In genomic region chr6:52304917-52305316, GRCh38 we compare ENCODE assay signal across 8 cellular contexts. TPM values are rescaled to one million over a fixed set of nuclear protein-coding genes. Genes with fewer than 3 reads are reported as not detected.
DNase-seq lines count a peak whose midpoint lies in the region; ATAC-seq, FAIRE-seq and TF ChIP-seq lines count a peak whose summit lies in the region.

No MANE protein-coding gene starts in this region.

- H3K4me3 Mint-ChIP-seq in activated T-cell treated with anti-CD3 and anti-CD28 coated beads, Interleukin-2, amount 50 U/mL, for 4 hours: peak overlapping the region; percentile 29
- peak overlapping the region; percentile 72 for H3K4me3 Mint-ChIP-seq in activated naive CD8-positive, alpha-beta T cell

- 82% methylated on average over 2 of the region's 2 CpGs for WGBS in HepG2 (ENCODE audit: low lambda C conversion rate)
- 4% methylated on average over 2 of the region's 2 CpGs for WGBS in aorta, 2 donors

- peak overlapping the region; percentile 91 for H3K27ac Mint-ChIP-seq in activated naive CD8-positive, alpha-beta T cell

- no peak for TF ChIP-seq EP300 in HepG2 (IDR thresholded peaks at IDR 0.05; ENCODE audit: low read depth in 2 of 2, low read length in 2 of 2)
- no peak for TF ChIP-seq EP300 in HepG2 (CRISPR knock-in tag; IDR thresholded peaks at IDR 0.05; ENCODE audit: borderline replicate concordance)

- peaks cover 74% of the 10 kb centered on the region for H3K4me1 Mint-ChIP-seq in activated T-cell treated with anti-CD3 and anti-CD28 coated beads, Interleukin-2, amount 50 U/mL, for 4 hours (ENCODE audit: low read depth)
- H3K4me1 Mint-ChIP-seq in activated naive CD8-positive, alpha-beta T cell (ENCODE audit: low read depth): peaks cover 68% of the 10 kb centered on the region

- H3K27me3 Mint-ChIP-seq in activated T-cell treated with anti-CD3 and anti-CD28 coated beads, Interleukin-2, amount 50 U/mL, for 4 hours (ENCODE audit: low read depth): no peaks in the 10 kb centered on the region
- no peaks in the 10 kb centered on the region for H3K27me3 Mint-ChIP-seq in activated naive CD8-positive, alpha-beta T cell

- H3K36me3 ChIP-seq in HepG2 (replicated peaks in 1 of 2; ENCODE audit: control insufficient read depth in 1 of 2, insufficient read depth in 2 of 2, low read length in 2 of 2) (no peaks in the 10 kb centered on the region), aorta (ENCODE audit: control insufficient read depth in 1 of 2, insufficient read depth in 2 of 2, low read length in 1 of 2) (no peaks in the 10 kb centered on the region)

- H3K79me2 ChIP-seq in HepG2 (ENCODE audit: insufficient read depth, low read length): no peaks in the 10 kb centered on the region

- H3K27me3 ChIP-seq in HepG2 (ENCODE audit: control insufficient read depth in 1 of 2, insufficient read depth in 2 of 2, low read length in 2 of 2) (no peaks in the 10 kb centered on the region), aorta (ENCODE audit: control insufficient read depth in 1 of 2, insufficient read depth in 2 of 2, low read length in 1 of 2) (no peaks in the 10 kb centered on the region)

- CTCF ChIA-PET in HepG2 (lab: Yijun Ruan, JAX; ENCODE audit: low intra/inter-chr PET ratio, low total read pairs): no interaction called here

- peak overlapping the region; percentile 1 for H2AFZ ChIP-seq in HepG2 (ENCODE audit: low read length)

- TF ChIP-seq RAD21 in HepG2 (CRISPR knock-in tag; IDR thresholded peaks at IDR 0.05): no peak

- H3K4me2 ChIP-seq in HepG2 (ENCODE audit: low read depth, low read length): no peak overlapping the region

- H3K4me1 ChIP-seq in HepG2 (ENCODE audit: insufficient read depth, low read length): peaks cover 72% of the 10 kb centered on the region
- no peaks in the 10 kb centered on the region for H3K4me1 ChIP-seq in aorta (ENCODE audit: control insufficient read depth in 1 of 2, insufficient read depth in 2 of 2, low read length in 2 of 2)

- no peak for TF ChIP-seq CTCF in HepG2 (CRISPR knock-in tag; IDR thresholded peaks at IDR 0.05)

- H3K9me3 Mint-ChIP-seq in activated T-cell treated with anti-CD3 and anti-CD28 coated beads, Interleukin-2, amount 50 U/mL, for 4 hours: peaks cover under 1% of the 10 kb centered on the region
- H3K9me3 Mint-ChIP-seq in activated naive CD8-positive, alpha-beta T cell (ENCODE audit: low read depth): peaks cover 5% of the 10 kb centered on the region

- no peaks in the 10 kb centered on the region for H4K20me1 ChIP-seq in HepG2 (ENCODE audit: insufficient read depth, low read length)

- H3K27ac ChIP-seq in HepG2 (ENCODE audit: extremely low read length, insufficient read depth, low read length) (peak overlapping the region; percentile 82), aorta (ENCODE audit: low read depth in 1 of 2, low read length in 2 of 2) (peak overlapping the region; percentile 13 to 88)

- ATAC-seq in activated T-cell treated with anti-CD3 and anti-CD28 coated beads, Interleukin-2, amount 50 U/mL, for 4 hours: peak; percentile 36 to 56
- peak; percentile 49 for ATAC-seq in HG03064 (IDR thresholded peaks at IDR 0.05; ENCODE audit: low read depth, unreplicated experiment)
- ATAC-seq in HepG2: no peak
- ATAC-seq in aorta (ENCODE audit: low FRiP score): peak; percentile 80

- peaks cover 2% of the 10 kb centered on the region for H3K36me3 Mint-ChIP-seq in activated T-cell treated with anti-CD3 and anti-CD28 coated beads, Interleukin-2, amount 50 U/mL, for 4 hours (ENCODE audit: insufficient read depth)
- peaks cover 2% of the 10 kb centered on the region for H3K36me3 Mint-ChIP-seq in activated naive CD8-positive, alpha-beta T cell

- TF ChIP-seq POLR2A in HepG2 (IDR thresholded peaks at IDR 0.05; ENCODE audit: insufficient read depth in 1 of 2, low read depth in 2 of 2, low read length in 2 of 2) (no peak), H54 (IDR thresholded peaks at IDR 0.05; ENCODE audit: low read depth, low read length) (no peak)

- POLR2A ChIA-PET in HepG2 (lab: Yijun Ruan, JAX): interaction anchor here (3.2 kb wide), 1 partner anchor 21 kb away, joined by 16 read pairs; no protein-coding TSS in a partner anchor

- no peak for DNase-seq in activated T-cell treated with anti-CD3 and anti-CD28 coated beads, Interleukin-2, amount 50 U/mL, for 4 hours
- DNase-seq in activated T-cell treated with anti-CD3 and anti-CD28 coated beads for 4 hours: no peak
- DNase-seq in HepG2 (ENCODE audit: low spot score): no peak
- DNase-seq in aorta: no peak
- DNase-seq in activated effector memory CD4-positive, alpha-beta T cell treated with Interleukin-2 at 50 U/mL for 16 hours: no peak
- DNase-seq in H54 (ENCODE audit: insufficient read length, low spot score): no peak

- in situ Hi-C loops in HepG2 (cut with HindIII; ENCODE audit: extremely low pct_ligation_motif_present, low pct_unique_long_range_greater_than_20kb): no loop called here

- no peak for FAIRE-seq in HepG2 (lab: Jason Lieb, UNC)
- no peak for FAIRE-seq in H54 (lab: Jason Lieb, UNC)

- peak overlapping the region; percentile 54; the same call in 1 of the 2 replicates for H3K9ac ChIP-seq in HepG2 (ENCODE audit: insufficient read depth, low read depth, low read length)

- H3K9me3 ChIP-seq in HepG2 (ENCODE audit: low read length) (peaks cover 9% of the 10 kb centered on the region; the same call in 1 of the 2 replicates), aorta (ENCODE audit: control insufficient read depth, low read length) (no peaks in the 10 kb centered on the region)

- intact Hi-C loops in HepG2 (cut with micrococcal nuclease; ENCODE audit: unreplicated experiment): loop anchor here (2.0 to 5.0 kb wide), 2 partner anchors 20 to 57 kb away; partner anchors contain the start of gene PAQR8
- intact Hi-C loops in aorta (cut with DNase I): no loop called here

- BruUV-seq in HepG2 (replicated peaks; lab: Mats Ljungman, UMichigan): no TSS peak

- H3K4me3 ChIP-seq in HepG2 (replicated peaks in 1 of 3; ENCODE audit: insufficient read depth in 1 of 3, low read depth in 2 of 3, low read length in 3 of 3): no peak overlapping the region
- no peak overlapping the region for H3K4me3 ChIP-seq in aorta (ENCODE audit: low read length in 2 of 2)

RNA-seq across cellular contexts. Expression of gene MCM3, which starts 20.4 kb away (rescaled TPM):
- 100 to 1,000 TPM; 184 to 240 (median 199) TPM for total RNA-seq in activated T-cell treated with anti-CD3 and anti-CD28 coated beads, Interleukin-2, amount 50 U/mL, for 4 hours
- total RNA-seq in HepG2 (2016; rRNA removed; fragmentation: Illumina TruSeq; extraction: Trizol) (288 and 336 TPM in 2 replicates), aorta (10 to 100 TPM; 24.5 to 30.5 TPM)
- total RNA-seq in HepG2 (2016; cell fraction: cytosol; rRNA removed; fragmentation: Illumina TruSeq; extraction: Trizol; ENCODE audit: low read depth): 27.6 and 36.1 TPM in 2 replicates
- total RNA-seq in HepG2 (2016; cell fraction: insoluble cytoplasmic fraction; rRNA removed; fragmentation: Illumina TruSeq; extraction: Trizol): 287 and 310 TPM in 2 replicates
- total RNA-seq in HepG2 (2016; cell fraction: membrane; rRNA removed; fragmentation: Illumina TruSeq; extraction: Trizol): 67.0 and 76.9 TPM in 2 replicates
- total RNA-seq in HepG2 (2016; cell fraction: nucleus; rRNA removed; fragmentation: Illumina TruSeq; extraction: Trizol): 222 and 236 TPM in 2 replicates
- polyA plus RNA-seq in HepG2 (2011; rRNA removed) (110 and 164 TPM in 2 replicates), aorta (10 to 100 TPM; 11.6 to 21.6 TPM)
- polyA plus RNA-seq in HepG2 (2011; cell fraction: cytosol; rRNA removed): 97.2 and 124 TPM in 2 replicates
- polyA plus RNA-seq in HepG2 (2011; cell fraction: nucleus; rRNA removed): 135 and 203 TPM in 2 replicates
- 70.9 and 88.3 TPM in 2 replicates for polyA plus RNA-seq in HepG2 (2012)
- polyA plus RNA-seq in HepG2 (2016; cell fraction: cytosol; fragmentation: Illumina TruSeq; extraction: Trizol; ENCODE audit: low read depth): 14.8 and 17.4 TPM in 2 replicates
- polyA plus RNA-seq in HepG2 (2016; cell fraction: insoluble cytoplasmic fraction; fragmentation: Illumina TruSeq; extraction: Trizol; ENCODE audit: low read depth): 255 and 266 TPM in 2 replicates
- polyA plus RNA-seq in HepG2 (2016; cell fraction: membrane; fragmentation: Illumina TruSeq; extraction: Trizol; ENCODE audit: low read depth): 29.0 and 35.9 TPM in 2 replicates
- 238 and 239 TPM in 2 replicates for polyA plus RNA-seq in HepG2 (2016; cell fraction: nucleus; fragmentation: Illumina TruSeq; extraction: Trizol; ENCODE audit: insufficient read depth, low read depth)
- 258 and 404 TPM in 2 replicates for polyA minus RNA-seq in HepG2 (2011; rRNA and poly(A)+ RNA removed; ENCODE audit: low replicate concordance)
- polyA minus RNA-seq in HepG2 (2011; cell fraction: cytosol; rRNA and poly(A)+ RNA removed): 66.4 and 93.7 TPM in 2 replicates
- 123 and 171 TPM in 2 replicates for polyA minus RNA-seq in HepG2 (2011; cell fraction: nucleus; rRNA and poly(A)+ RNA removed)

RNA-seq across cellular contexts. Expression of gene PAQR8, which starts 57.0 kb away (rescaled TPM):
- 1 to 10 TPM; 1.4 to 3.4 (median 2.6) TPM for total RNA-seq in activated T-cell treated with anti-CD3 and anti-CD28 coated beads, Interleukin-2, amount 50 U/mL, for 4 hours
- total RNA-seq in HepG2 (2016; rRNA removed; fragmentation: Illumina TruSeq; extraction: Trizol) (26.2 and 37.7 TPM in 2 replicates), aorta (1 to 10 TPM; 2.5 to 6.5 TPM)
- 3.1 and 3.4 TPM in 2 replicates for total RNA-seq in HepG2 (2016; cell fraction: cytosol; rRNA removed; fragmentation: Illumina TruSeq; extraction: Trizol; ENCODE audit: low read depth)
- 25.3 and 36.5 TPM in 2 replicates for total RNA-seq in HepG2 (2016; cell fraction: insoluble cytoplasmic fraction; rRNA removed; fragmentation: Illumina TruSeq; extraction: Trizol)
- 16.5 TPM in 2 replicates for total RNA-seq in HepG2 (2016; cell fraction: membrane; rRNA removed; fragmentation: Illumina TruSeq; extraction: Trizol)
- 36.5 and 38.6 TPM in 2 replicates for total RNA-seq in HepG2 (2016; cell fraction: nucleus; rRNA removed; fragmentation: Illumina TruSeq; extraction: Trizol)
- polyA plus RNA-seq in HepG2 (2011; rRNA removed) (36.5 and 50.7 TPM in 2 replicates), aorta (1 to 10 TPM; 1.7 to 4.8 TPM)
- polyA plus RNA-seq in HepG2 (2011; cell fraction: cytosol; rRNA removed): 33.7 and 46.9 TPM in 2 replicates
- 17.0 and 22.0 TPM in 2 replicates for polyA plus RNA-seq in HepG2 (2011; cell fraction: nucleus; rRNA removed)
- 18.9 and 24.9 TPM in 2 replicates for polyA plus RNA-seq in HepG2 (2012)
- polyA plus RNA-seq in HepG2 (2016; cell fraction: cytosol; fragmentation: Illumina TruSeq; extraction: Trizol; ENCODE audit: low read depth): 2.3 and 2.8 TPM in 2 replicates
- polyA plus RNA-seq in HepG2 (2016; cell fraction: insoluble cytoplasmic fraction; fragmentation: Illumina TruSeq; extraction: Trizol; ENCODE audit: low read depth): 23.7 TPM in 2 replicates
- 8.0 and 8.6 TPM in 2 replicates for polyA plus RNA-seq in HepG2 (2016; cell fraction: membrane; fragmentation: Illumina TruSeq; extraction: Trizol; ENCODE audit: low read depth)
- polyA plus RNA-seq in HepG2 (2016; cell fraction: nucleus; fragmentation: Illumina TruSeq; extraction: Trizol; ENCODE audit: insufficient read depth, low read depth): 41.8 and 43.1 TPM in 2 replicates
- 0.87 and 184 TPM in 2 replicates for polyA minus RNA-seq in HepG2 (2011; rRNA and poly(A)+ RNA removed; ENCODE audit: low replicate concordance)
- 34.4 and 49.4 TPM in 2 replicates for polyA minus RNA-seq in HepG2 (2011; cell fraction: cytosol; rRNA and poly(A)+ RNA removed)
- 30.6 and 38.9 TPM in 2 replicates for polyA minus RNA-seq in HepG2 (2011; cell fraction: nucleus; rRNA and poly(A)+ RNA removed)
